ENCODE assay signal across 8 cellular contexts in genomic region chr2:106115250-106115649, GRCh38.
A peak's percentile ranks its signal among the peaks of the same experiment; 100 is the strongest.
DNase-seq lines count a peak whose midpoint lies in the region; ATAC-seq and TF ChIP-seq lines count a peak whose summit lies in the region.

No MANE protein-coding gene starts in this region.

- POLR2A ChIA-PET in naive thymus-derived CD4-positive, alpha-beta T cell (lab: Charles Lee) = no interaction called here

- peaks cover 4% of the 10 kb centered on the region for H3K4me1 Mint-ChIP-seq in activated T-helper 17 cell treated with anti-CD3 and anti-CD28 coated beads, Interleukin-2, amount 50 U/mL, for 72 hours
- peaks cover 0 to 21% (median 5%) of the 10 kb centered on the region in 7 donors for H3K4me1 Mint-ChIP-seq in naive thymus-derived CD4-positive, alpha-beta T cell

- peak overlapping the region; percentile 61 for H3K27ac Mint-ChIP-seq in activated T-helper 17 cell treated with anti-CD3 and anti-CD28 coated beads, Interleukin-2, amount 50 U/mL, for 72 hours
- peak overlapping the region in 8 of 9 donors; percentile 8 to 77 (median 59) for H3K27ac Mint-ChIP-seq in naive thymus-derived CD4-positive, alpha-beta T cell

- in situ Hi-C loops in GM13976 (cut with MboI; ENCODE audit: low sequenced_read_pairs, unreplicated experiment) = loop anchor here (25.0 kb wide), 1 partner anchor 422 kb away; no protein-coding TSS in a partner anchor

- H3K27me3 ChIP-seq in naive thymus-derived CD4-positive, alpha-beta T cell (ENCODE audit: control insufficient read depth in 2 of 2, insufficient read depth in 2 of 2, low read length in 2 of 2) = no peaks in the 10 kb centered on the region

- ATAC-seq in HG03108 (IDR thresholded peaks at IDR 0.05; ENCODE audit: unreplicated experiment) (peak; percentile 43), Right ventricle myocardium inferior (no peak), GM18909 (IDR thresholded peaks at IDR 0.05; ENCODE audit: poor library complexity, unreplicated experiment) (no peak)
- peak; percentile 90 for ATAC-seq in activated T-helper 17 cell treated with anti-CD3 and anti-CD28 coated beads, Interleukin-2, amount 50 U/mL, for 72 hours (replicated peaks)
- ATAC-seq in naive thymus-derived CD4-positive, alpha-beta T cell = peak; percentile 30

- H3K4me3 Mint-ChIP-seq in activated T-helper 17 cell treated with anti-CD3 and anti-CD28 coated beads, Interleukin-2, amount 50 U/mL, for 72 hours = no peak overlapping the region
- H3K4me3 Mint-ChIP-seq in naive thymus-derived CD4-positive, alpha-beta T cell = no peak overlapping the region

- TF ChIP-seq CTCF in GM13976 (IDR thresholded peaks at IDR 0.05; ENCODE audit: borderline replicate concordance, control extremely low read depth, extremely low read depth, insufficient read depth, missing control alignments) = no peak

- no peaks in the 10 kb centered on the region for H3K9me3 ChIP-seq in naive thymus-derived CD4-positive, alpha-beta T cell (ENCODE audit: control insufficient read depth in 2 of 3, low read length in 3 of 3)

- peaks cover 0 to 85% (median 11%) of the 10 kb centered on the region in 3 experiments for H3K36me3 ChIP-seq in naive thymus-derived CD4-positive, alpha-beta T cell (ENCODE audit: control insufficient read depth in 2 of 3, insufficient read depth in 3 of 3, low read length in 3 of 3)

- intact Hi-C loops in naive thymus-derived CD4-positive, alpha-beta T cell (cut with micrococcal nuclease) = no loop called here
- intact Hi-C loops in Right ventricle myocardium inferior (cut with DNase I) = loop anchor here (5.0 kb wide), 1 partner anchor 77 kb away; the partner anchor contains the start of gene UXS1

- DNase-seq in GM13976 (ENCODE audit: low spot score) (peak; percentile 47), COLO668 (lab: John Stamatoyannopoulos, UW; ENCODE audit: unreplicated experiment) (no peak), Right ventricle myocardium inferior (ENCODE audit: missing footprints) (no peak), NCI-H1417 treated with DMSO at 0.1 percent for 48 hours (lab: John Stamatoyannopoulos, UW) (no peak)
- DNase-seq in naive thymus-derived CD4-positive, alpha-beta T cell = no peak

- CTCF ChIA-PET in naive thymus-derived CD4-positive, alpha-beta T cell (lab: Charles Lee) = interaction anchor here (1.7 kb wide), 1 partner anchor 10 kb away, joined by 4 read pairs; no protein-coding TSS in a partner anchor

- no peaks in the 10 kb centered on the region for H3K27me3 Mint-ChIP-seq in activated T-helper 17 cell treated with anti-CD3 and anti-CD28 coated beads, Interleukin-2, amount 50 U/mL, for 72 hours
- H3K27me3 Mint-ChIP-seq in naive thymus-derived CD4-positive, alpha-beta T cell = no peaks in the 10 kb centered on the region

- no peak overlapping the region for H3K27ac ChIP-seq in naive thymus-derived CD4-positive, alpha-beta T cell (ENCODE audit: low read depth, low read length)

- H3K36me3 Mint-ChIP-seq in activated T-helper 17 cell treated with anti-CD3 and anti-CD28 coated beads, Interleukin-2, amount 50 U/mL, for 72 hours (ENCODE audit: low read depth) = peaks cover 25% of the 10 kb centered on the region
- peaks cover 4 to 36% (median 9%) of the 10 kb centered on the region in 5 donors for H3K36me3 Mint-ChIP-seq in naive thymus-derived CD4-positive, alpha-beta T cell

- H3K9me3 Mint-ChIP-seq in activated T-helper 17 cell treated with anti-CD3 and anti-CD28 coated beads, Interleukin-2, amount 50 U/mL, for 72 hours = no peaks in the 10 kb centered on the region
- H3K9me3 Mint-ChIP-seq in naive thymus-derived CD4-positive, alpha-beta T cell = no peaks in the 10 kb centered on the region

- H3K4me1 ChIP-seq in naive thymus-derived CD4-positive, alpha-beta T cell (ENCODE audit: control insufficient read depth in 2 of 2, insufficient read depth in 2 of 2, low read length in 2 of 2) = no peaks in the 10 kb centered on the region

- no peak overlapping the region for H3K4me3 ChIP-seq in naive thymus-derived CD4-positive, alpha-beta T cell (ENCODE audit: low read length)

Comparison
In these comparisons a context has a peak if more than half of its experiments do, and no peak if none do; other contexts are left out.
1. ATAC-seq: peak in HG03108 (single experiment), activated T-helper 17 cell treated with anti-CD3 and anti-CD28 coated beads, Interleukin-2, amount 50 U/mL, for 72 hours (single experiment) and naive thymus-derived CD4-positive, alpha-beta T cell (single experiment); none in Right ventricle myocardium inferior (single experiment) and GM18909 (single experiment).